9 cellular contexts compared by ENCODE assay signal in the genomic region with DNA sequence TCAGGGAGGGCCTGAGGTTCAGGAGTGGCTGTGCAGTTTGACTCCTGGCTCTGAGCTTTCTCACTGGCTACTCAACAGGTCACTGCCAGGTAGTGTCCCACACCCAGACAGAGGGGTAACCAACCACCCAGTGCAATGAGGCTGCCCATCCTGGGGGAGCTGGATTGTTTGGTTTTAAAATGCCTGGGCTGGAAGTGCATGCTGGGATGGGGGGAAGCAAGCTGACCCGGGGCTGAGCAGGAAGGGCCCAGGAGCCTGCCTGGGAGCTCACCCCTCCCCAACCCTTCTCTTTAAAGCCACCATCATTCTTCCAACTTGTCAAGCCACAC. TPM values are rescaled to one million over a fixed set of nuclear protein-coding genes. Genes with fewer than 3 reads are reported as not detected.
DNase-seq lines count a peak whose midpoint lies in the region; ATAC-seq and TF ChIP-seq lines count a peak whose summit lies in the region.
"Had no signal": no experiment of that assay in that cellular context is flagged by ENCODE, and none has a peak within 500 bp of the region (broad histone marks: within the 10 kb centered on the region; RNA-seq: fewer than 3 reads in every experiment).

No MANE protein-coding gene starts in this region.

- H3K36me3 Mint-ChIP-seq in CD4-positive, alpha-beta T cell (ENCODE audit: low read depth) = peaks cover 8% of the 10 kb centered on the region

- CTCF ChIA-PET in CD4-positive, alpha-beta T cell (lab: Charles Lee) = interaction anchor here (0.6 to 3.4 kb wide), 10 partner anchors 13 to 621 kb away, joined by 3 to 43 read pairs (median 6); partner anchors contain the start of gene NIN

- peaks cover 14% of the 10 kb centered on the region for H3K4me1 Mint-ChIP-seq in CD4-positive, alpha-beta T cell (ENCODE audit: low read depth)

- no peaks in the 10 kb centered on the region for H3K9me3 Mint-ChIP-seq in CD4-positive, alpha-beta T cell

- no peak for DNase-seq in CD4-positive, alpha-beta T cell
- no peak for DNase-seq in breast epithelium (ENCODE audit: low spot score in 2 of 2)
- no peak for DNase-seq in EL
- DNase-seq in activated CD8-positive, alpha-beta memory T cell treated with anti-CD3 and anti-CD28 coated beads for 24 hours = no peak
- no peak for DNase-seq in central memory CD4-positive, alpha-beta T cell
- no peak for DNase-seq in foreskin melanocyte

- intact Hi-C loops in CD4-positive, alpha-beta T cell (cut with DNase I, micrococcal nuclease) = loop anchor here in 1 of 2 experiments (2.0 kb wide), 1 partner anchor 26 kb away; no protein-coding TSS in a partner anchor
- intact Hi-C loops in breast epithelium (cut with DNase I; ENCODE audit: low total_unique reads) = no loop called here

- H3K36me3 ChIP-seq in breast epithelium = no peaks in the 10 kb centered on the region
- no peaks in the 10 kb centered on the region for H3K36me3 ChIP-seq in neutrophil

- H3K27ac ChIP-seq in CD4-positive, alpha-beta T cell (ENCODE audit: low read depth, low read length) = no peak overlapping the region
- peak overlapping the region; percentile 73 to 81 for H3K27ac ChIP-seq in breast epithelium
- peak overlapping the region; percentile 74 for H3K27ac ChIP-seq in neutrophil

- POLR2A ChIA-PET in CD4-positive, alpha-beta T cell (lab: Charles Lee) = interaction anchor here (1.3 to 3.1 kb wide), 13 partner anchors 24 to 547 kb away, joined by 3 to 83 read pairs (median 11); partner anchors contain the start of genes DMAC2L, L2HGDH and NIN

- peak overlapping the region; percentile 93 for H3K4me3 Mint-ChIP-seq in CD4-positive, alpha-beta T cell

- TF ChIP-seq POLR2A in breast epithelium (IDR thresholded peaks at IDR 0.05) = no peak

- no peaks in the 10 kb centered on the region for H3K9me3 ChIP-seq in CD4-positive, alpha-beta T cell (ENCODE audit: control insufficient read depth, low read length)
- no peaks in the 10 kb centered on the region for H3K9me3 ChIP-seq in breast epithelium
- no peaks in the 10 kb centered on the region for H3K9me3 ChIP-seq in neutrophil

- no peak for TF ChIP-seq CTCF in CD4-positive, alpha-beta T cell (IDR thresholded peaks at IDR 0.05)
- TF ChIP-seq CTCF in breast epithelium (IDR thresholded peaks at IDR 0.05) = no peak
- TF ChIP-seq CTCF in neutrophil (IDR thresholded peaks at IDR 0.05) = no peak

- no peaks in the 10 kb centered on the region for H3K27me3 ChIP-seq in CD4-positive, alpha-beta T cell (ENCODE audit: control insufficient read depth, insufficient read depth, low read length)
- H3K27me3 ChIP-seq in breast epithelium = no peaks in the 10 kb centered on the region
- no peaks in the 10 kb centered on the region for H3K27me3 ChIP-seq in neutrophil

- peak overlapping the region; percentile 89 for H3K27ac Mint-ChIP-seq in CD4-positive, alpha-beta T cell

- ATAC-seq in CD4-positive, alpha-beta T cell (ENCODE audit: poor library complexity) = no peak
- peak; percentile 14 for ATAC-seq in HG02852 (IDR thresholded peaks at IDR 0.05; ENCODE audit: unreplicated experiment)

- no peaks in the 10 kb centered on the region for H3K4me1 ChIP-seq in breast epithelium
- peaks cover 23 to 31% of the 10 kb centered on the region in 2 experiments for H3K4me1 ChIP-seq in neutrophil (ENCODE audit: control insufficient read depth in 1 of 2, insufficient read depth in 1 of 2, low read depth in 1 of 2, low read length in 1 of 2)

- no peaks in the 10 kb centered on the region for H3K27me3 Mint-ChIP-seq in CD4-positive, alpha-beta T cell

- H3K4me3 ChIP-seq in breast epithelium (peak overlapping the region; percentile 43 to 71 (median 61)), neutrophil (ENCODE audit: low read depth in 1 of 2, low read length in 1 of 2) (peak overlapping the region; percentile 64 to 65)

RNA-seq across cellular contexts. Expression of gene ABHD12B, which starts 12.6 kb away (rescaled TPM):
- not detected for total RNA-seq in CD4-positive, alpha-beta T cell
- not detected for total RNA-seq in breast epithelium
- total RNA-seq: mesenteric fat pad had no signal

RNA-seq across cellular contexts. Expression of gene NIN, which starts 28.3 kb away (rescaled TPM):
- total RNA-seq in CD4-positive, alpha-beta T cell = 10 to 100 TPM; 96.8 to 98.5 TPM
- total RNA-seq in breast epithelium = 10 to 100 TPM; 38.1 to 42.9 (median 40.4) TPM
